Comparison of ENCODE assay signal across 15 cellular contexts in the genomic region with DNA sequence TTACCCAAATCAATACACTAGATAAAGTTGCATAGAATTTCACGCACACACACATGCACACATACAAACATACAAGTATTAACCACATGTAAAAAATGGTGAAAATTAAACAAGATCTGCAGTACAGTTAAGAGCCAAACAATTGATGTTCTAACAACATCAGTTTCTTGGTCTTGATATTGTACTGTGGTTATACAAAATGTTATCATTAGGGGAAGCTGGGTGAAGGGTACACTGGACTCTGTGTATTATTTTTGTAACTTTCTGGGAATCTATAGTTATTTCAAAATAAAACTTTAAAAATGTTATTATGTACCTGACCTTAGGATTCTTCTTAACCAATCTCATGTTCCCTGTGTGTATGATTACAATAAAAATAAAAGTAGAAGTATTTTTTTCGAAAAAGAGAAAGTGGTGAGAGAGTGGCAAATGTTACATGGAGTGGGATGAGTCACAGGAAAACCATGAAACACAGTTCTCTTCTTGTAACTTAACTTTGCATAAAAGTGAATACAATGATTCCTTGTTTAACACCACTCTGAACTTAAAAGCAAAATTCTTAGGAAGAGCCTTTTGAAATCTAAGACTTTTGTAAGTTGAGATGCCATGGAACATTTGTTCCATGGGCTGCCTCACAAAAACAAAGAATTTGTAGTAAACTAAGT.
DNase-seq lines count a peak whose midpoint lies in the region; ATAC-seq and TF ChIP-seq lines count a peak whose summit lies in the region.
"Had no signal": no experiment of that assay in that cellular context is flagged by ENCODE, and none has a peak within 500 bp of the region (broad histone marks: within the 10 kb centered on the region; RNA-seq: fewer than 3 reads in every experiment).

No MANE protein-coding gene starts in this region.

- no peak overlapping the region for H3K27ac ChIP-seq in IMR-90 (ENCODE audit: insufficient read depth, low read length)
- no peak overlapping the region for H3K27ac ChIP-seq in left lung
- no peak overlapping the region for H3K27ac ChIP-seq in gastroesophageal sphincter
- H3K27ac ChIP-seq: gastrocnemius medialis, HL-60, neutrophil had no signal

- H3K56ac ChIP-seq in IMR-90 (ENCODE audit: extremely low read depth, insufficient read depth, low read length) = no peak overlapping the region

- CTCF ChIA-PET in IMR-90 (lab: Yijun Ruan, JAX) = no interaction called here

- no peak for TF ChIP-seq CTCF in IMR-90 (conservative IDR thresholded peaks at IDR 0.05; ENCODE audit: low read depth, low read length)
- no peak for TF ChIP-seq CTCF in left lung (IDR thresholded peaks at IDR 0.05)
- TF ChIP-seq CTCF in gastroesophageal sphincter (IDR thresholded peaks at IDR 0.05) = no peak
- no peak for TF ChIP-seq CTCF in glutamatergic neuron (IDR thresholded peaks at IDR 0.05; ENCODE audit: partially characterized antibody, unreplicated experiment)

- H3K4ac ChIP-seq in IMR-90 (ENCODE audit: low read depth, low read length) = no peak overlapping the region

- no peak overlapping the region; the same call in 2 of the 3 replicates for H2BK15ac ChIP-seq in IMR-90 (ENCODE audit: low read depth, low read length)

- H3K9me3 Mint-ChIP-seq in glutamatergic neuron (ENCODE audit: unreplicated experiment) = no peaks in the 10 kb centered on the region
- H3K9me3 Mint-ChIP-seq: central memory CD8-positive, alpha-beta T cell; stimulated activated memory B cell treated with anti-CD40 and anti-IgM and Interleukin-4, amounts not matched to agents 10 μg/mL and 1 μg/mL and 100 μg/mL, for 72 hours had no signal

- H3K18ac ChIP-seq in IMR-90 (ENCODE audit: low read depth, low read length) = peak overlapping the region; percentile 49; the same call in 1 of the 2 replicates

- in situ Hi-C loops in IMR-90 (cut with MboI; ENCODE audit: low sequenced_read_pairs) = no loop called here

- H3K23ac ChIP-seq in IMR-90 (ENCODE audit: low read depth, low read length) = no peak overlapping the region

- no peak for TF ChIP-seq RAD21 in IMR-90 (IDR thresholded peaks at IDR 0.05; ENCODE audit: low read length)

- H3K4me3 Mint-ChIP-seq in glutamatergic neuron (ENCODE audit: unreplicated experiment) = no peak overlapping the region
- H3K4me3 Mint-ChIP-seq: CD4-positive, CD25-positive, alpha-beta regulatory T cell; central memory CD8-positive, alpha-beta T cell; stimulated activated memory B cell treated with anti-CD40 and anti-IgM and Interleukin-4, amounts not matched to agents 10 μg/mL and 1 μg/mL and 100 μg/mL, for 72 hours had no signal

- no peaks in the 10 kb centered on the region for H3K36me3 Mint-ChIP-seq in glutamatergic neuron (ENCODE audit: unreplicated experiment)
- H3K36me3 Mint-ChIP-seq: stimulated activated memory B cell treated with anti-CD40 and anti-IgM and Interleukin-4, amounts not matched to agents 10 μg/mL and 1 μg/mL and 100 μg/mL, for 72 hours had no signal

- dilution Hi-C loops in IMR-90 (cut with HindIII; ENCODE audit: low sequenced_read_pairs, unreplicated experiment) = no loop called here

- H2AFZ ChIP-seq in IMR-90 (replicated peaks; ENCODE audit: low read length, poor library complexity) = no peak overlapping the region

- H3K9ac ChIP-seq in IMR-90 (ENCODE audit: low read depth, low read length) = no peak overlapping the region

- H3K4me2 ChIP-seq in IMR-90 (ENCODE audit: low read depth, low read length) = no peak overlapping the region

- POLR2A ChIA-PET in IMR-90 (lab: Charles Lee; ENCODE audit: unreplicated experiment) = no interaction called here

- DNase-seq in COLO829 (ENCODE audit: low spot score) = peak; percentile 92
- peak; percentile 73 for DNase-seq in IMR-90
- peak; percentile 76 for DNase-seq in astrocyte of the hippocampus (ENCODE audit: low read depth, low spot score)
- DNase-seq in left lung = no peak
- DNase-seq in NCI-H526 (lab: John Stamatoyannopoulos, UW) = no peak
- DNase-seq in glutamatergic neuron = no peak
- DNase-seq: CD4-positive, CD25-positive, alpha-beta regulatory T cell; gastrocnemius medialis; MG63 had no signal

- H2AK9ac ChIP-seq in IMR-90 (replicated peaks; ENCODE audit: low read depth, low read length, poor library complexity) = no peak overlapping the region

- peak; percentile 78 for ATAC-seq in IMR-90 (ENCODE audit: low read depth)
- ATAC-seq in left lung = peak; percentile 41
- no peak for ATAC-seq in GM19397 (IDR thresholded peaks at IDR 0.05; ENCODE audit: unreplicated experiment)
- ATAC-seq in gastroesophageal sphincter = no peak
- ATAC-seq: gastrocnemius medialis; stimulated activated memory B cell treated with anti-CD40 and anti-IgM and Interleukin-4, amounts not matched to agents 10 μg/mL and 1 μg/mL and 100 μg/mL, for 72 hours had no signal

- H4K20me1 ChIP-seq in IMR-90 (ENCODE audit: insufficient read depth, low read length) = no peaks in the 10 kb centered on the region

- no peak overlapping the region for H4K91ac ChIP-seq in IMR-90 (ENCODE audit: insufficient read depth, low read depth, low read length)

- peak overlapping the region; percentile 22; the same call in 1 of the 2 replicates for H2BK120ac ChIP-seq in IMR-90 (ENCODE audit: low read depth, low read length)

- H3K4me1 Mint-ChIP-seq in glutamatergic neuron (ENCODE audit: low read depth, unreplicated experiment) = no peaks in the 10 kb centered on the region
- H3K4me1 Mint-ChIP-seq: central memory CD8-positive, alpha-beta T cell; stimulated activated memory B cell treated with anti-CD40 and anti-IgM and Interleukin-4, amounts not matched to agents 10 μg/mL and 1 μg/mL and 100 μg/mL, for 72 hours had no signal

- H2BK20ac ChIP-seq in IMR-90 (ENCODE audit: low read depth, low read length) = peak overlapping the region; percentile 70; the same call in 1 of the 2 replicates

- H4K5ac ChIP-seq in IMR-90 (ENCODE audit: low read depth, low read length) = no peak overlapping the region

- no peaks in the 10 kb centered on the region for H3K27me3 Mint-ChIP-seq in glutamatergic neuron (ENCODE audit: unreplicated experiment)
- H3K27me3 Mint-ChIP-seq: stimulated activated memory B cell treated with anti-CD40 and anti-IgM and Interleukin-4, amounts not matched to agents 10 μg/mL and 1 μg/mL and 100 μg/mL, for 72 hours had no signal

- H4K8ac ChIP-seq in IMR-90 (ENCODE audit: low read depth in 2 of 2, low read length in 2 of 2) = peak overlapping the region in 1 of 2 experiments; percentile 63; a peak in 2 of 4 replicates

- TF ChIP-seq POLR2A in IMR-90 (IDR thresholded peaks at IDR 0.05; ENCODE audit: low read depth, low read length) (no peak), gastroesophageal sphincter (IDR thresholded peaks at IDR 0.05) (no peak)

- H3K79me1 ChIP-seq in IMR-90 (ENCODE audit: low read depth in 1 of 2, low read length in 2 of 2) = no peaks in the 10 kb centered on the region

- BruUV-seq in IMR-90 (replicated peaks; lab: Mats Ljungman, UMichigan) = no TSS peak

- no peak overlapping the region for H3K4me3 ChIP-seq in IMR-90 (ENCODE audit: insufficient read depth, low read depth, low read length)
- no peak overlapping the region for H3K4me3 ChIP-seq in left lung
- no peak overlapping the region for H3K4me3 ChIP-seq in gastroesophageal sphincter
- H3K4me3 ChIP-seq: gastrocnemius medialis, MG63 had no signal

- H3K36me3 ChIP-seq in IMR-90 (ENCODE audit: control insufficient read depth, insufficient read depth, low read length) (no peaks in the 10 kb centered on the region), left lung (no peaks in the 10 kb centered on the region), gastroesophageal sphincter (no peaks in the 10 kb centered on the region)
- H3K36me3 ChIP-seq: gastrocnemius medialis, MG63, neutrophil had no signal

- no peak for TF ChIP-seq EP300 in gastroesophageal sphincter (IDR thresholded peaks at IDR 0.05)

- peak overlapping the region; percentile 82 for H2BK5ac ChIP-seq in IMR-90 (ENCODE audit: low read depth, low read length, poor library complexity, severe bottlenecking)

- H3K14ac ChIP-seq in IMR-90 (replicated peaks; ENCODE audit: low read depth, low read length) = no peak overlapping the region

- peaks cover 6% of the 10 kb centered on the region for H3K4me1 ChIP-seq in IMR-90 (ENCODE audit: control insufficient read depth, insufficient read depth, low read length)
- no peaks in the 10 kb centered on the region for H3K4me1 ChIP-seq in left lung
- H3K4me1 ChIP-seq in gastroesophageal sphincter = no peaks in the 10 kb centered on the region
- H3K4me1 ChIP-seq: gastrocnemius medialis had no signal

- H2AK5ac ChIP-seq in IMR-90 (ENCODE audit: low read depth, low read length) = peak overlapping the region; percentile 60; the same call in 1 of the 2 replicates

- H3K9me1 ChIP-seq in IMR-90 (ENCODE audit: insufficient read depth, low read length) = 0 out of 2 replicates have a peak, but pooled peaks cover 3% of the 10 kb centered on the region

- 100% methylated on average over 1 of the region's 2 CpGs; no CpG with 5 or more reads in 1 of the 2 experiments for WGBS in IMR-90 (ENCODE audit: extremely low coverage in 2 of 2, insufficient read length in 1 of 2), 2 experiments
- WGBS in gastroesophageal sphincter (ENCODE audit: low coverage in 1 of 2), 2 donors = 78 to 85% methylated on average over 2 of the region's 2 CpGs

- H3K9me3 ChIP-seq in IMR-90 (ENCODE audit: control insufficient read depth, insufficient read depth, low read length) = peaks cover 3% of the 10 kb centered on the region
- H3K9me3 ChIP-seq in left lung = no peaks in the 10 kb centered on the region
- no peaks in the 10 kb centered on the region for H3K9me3 ChIP-seq in gastroesophageal sphincter
- H3K9me3 ChIP-seq: gastrocnemius medialis, neutrophil had no signal

- H3K27ac Mint-ChIP-seq in glutamatergic neuron (ENCODE audit: unreplicated experiment) = no peak overlapping the region
- H3K27ac Mint-ChIP-seq: CD4-positive, CD25-positive, alpha-beta regulatory T cell; stimulated activated memory B cell treated with anti-CD40 and anti-IgM and Interleukin-4, amounts not matched to agents 10 μg/mL and 1 μg/mL and 100 μg/mL, for 72 hours had no signal

- intact Hi-C loops in IMR-90 (cut with micrococcal nuclease) = no loop called here
- intact Hi-C loops in left lung (cut with DNase I) = no loop called here

- H3K27me3 ChIP-seq in IMR-90 (ENCODE audit: control insufficient read depth, insufficient read depth, low read length) (no peaks in the 10 kb centered on the region), left lung (no peaks in the 10 kb centered on the region), gastroesophageal sphincter (peaks cover 11% of the 10 kb centered on the region)
- H3K27me3 ChIP-seq: gastrocnemius medialis, MG63 had no signal

TF ChIP-seq in IMR-90, 13 proteins besides CTCF, POLR2A, EP300 and RAD21:
- TF ChIP-seq FOS (IDR thresholded peaks at IDR 0.05; ENCODE audit: low read depth, low read length) = peak; percentile 34; the same call in 1 of the 2 replicates
- TF ChIP-seq MXI1 (IDR thresholded peaks at IDR 0.05; ENCODE audit: borderline replicate concordance, low read depth, low read length) = no peak

Comparison
In these comparisons a context has a peak if more than half of its experiments do, and no peak if none do; other contexts are left out.
1. DNase-seq: peak in COLO829 (single experiment), IMR-90 (single experiment) and astrocyte of the hippocampus (single experiment); none in left lung (0 of 2), NCI-H526 (0 of 2) and glutamatergic neuron (single experiment).
2. ATAC-seq: peak in IMR-90 (single experiment) and left lung (single experiment); none in GM19397 (single experiment) and gastroesophageal sphincter (single experiment).